In genomic region chr6:20409427-20409971, GRCh38 we compare ENCODE assay signal across 9 cellular contexts. TPM values are rescaled to one million over a fixed set of nuclear protein-coding genes. Genes with fewer than 3 reads are reported as not detected.
DNase-seq lines count a peak whose midpoint lies in the region; ATAC-seq and TF ChIP-seq lines count a peak whose summit lies in the region.
"Had no signal": no experiment of that assay in that cellular context is flagged by ENCODE, and none has a peak within 500 bp of the region (broad histone marks: within the 10 kb centered on the region; RNA-seq: fewer than 3 reads in every experiment).

No MANE protein-coding gene starts in this region.

- no peak for DNase-seq in left ventricle myocardium superior
- DNase-seq in stimulated activated naive CD4-positive, alpha-beta T cell treated with Interleukin-2 at 50 U/mL for 16 hours (lab: John Stamatoyannopoulos, UW) = no peak
- DNase-seq in NCI-H2107 (lab: John Stamatoyannopoulos, UW) = no peak
- DNase-seq in anterior cingulate cortex (lab: John Stamatoyannopoulos, UW) = no peak
- DNase-seq in hippocampal formation (lab: John Stamatoyannopoulos, UW) = no peak
- DNase-seq: occipital lobe had no signal

- TF ChIP-seq POLR2A in GM18505 (IDR thresholded peaks at IDR 0.05; ENCODE audit: borderline replicate concordance, extremely low read depth, insufficient read depth, insufficient read length) = no peak

- intact Hi-C loops in left ventricle myocardium superior (cut with micrococcal nuclease) = no loop called here

- H3K9me3 ChIP-seq in KOPT-K1 (ENCODE audit: insufficient read depth, low read length, poor library complexity, severe bottlenecking) = no peaks in the 10 kb centered on the region

- peak overlapping the region; percentile 44 for H3K27ac ChIP-seq in KOPT-K1 (ENCODE audit: low read depth, low read length, poor library complexity, severe bottlenecking)

- peaks cover 76% of the 10 kb centered on the region for H3K36me3 ChIP-seq in KOPT-K1 (ENCODE audit: insufficient read depth, low read length)

- ATAC-seq in GM18505 (IDR thresholded peaks at IDR 0.05; ENCODE audit: unreplicated experiment) (peak; percentile 93), GM21619 (IDR thresholded peaks at IDR 0.05; ENCODE audit: unreplicated experiment) (peak; percentile 95), left ventricle myocardium superior (peak; percentile 49)

RNA-seq across cellular contexts. Expression of gene E2F3, which starts 7.8 kb away (rescaled TPM):
- 5.6 TPM for total RNA-seq in left ventricle myocardium superior
